In genomic region chr1:228898582-228898992, GRCh38 we compare ENCODE assay signal across 12 cellular contexts.
DNase-seq lines count a peak whose midpoint lies in the region; ATAC-seq, FAIRE-seq and TF ChIP-seq lines count a peak whose summit lies in the region.
"Had no signal": no experiment of that assay in that cellular context is flagged by ENCODE, and none has a peak within 500 bp of the region (broad histone marks: within the 10 kb centered on the region; RNA-seq: fewer than 3 reads in every experiment).

No MANE protein-coding gene starts in this region.

- DNase-seq in NOMO-1 treated with dmso at 0.1 percent for 144 hours (lab: John Stamatoyannopoulos, UW; ENCODE audit: unreplicated experiment) (peak; percentile 79), osteocyte (ENCODE audit: extremely low spot score, unreplicated experiment) (peak; percentile 57), NCI-H187 treated with DMSO at 0.1 percent for 48 hours (lab: John Stamatoyannopoulos, UW) (no peak), kidney (no peak)
- DNase-seq in activated CD8-positive, alpha-beta T cell treated with anti-CD3 and anti-CD28 coated beads for 36 hours = no peak
- DNase-seq in naive thymus-derived CD8-positive, alpha-beta T cell = no peak
- DNase-seq: dermis blood vessel endothelial cell, DMS79, T-cell had no signal

- no peak overlapping the region for H3K27ac ChIP-seq in kidney (ENCODE audit: low read depth in 2 of 2, low read length in 2 of 2)

- H3K27ac Mint-ChIP-seq in osteocyte (ENCODE audit: unreplicated experiment) = no peak overlapping the region
- H3K27ac Mint-ChIP-seq in activated CD8-positive, alpha-beta T cell treated with anti-CD3 and anti-CD28 coated beads for 36 hours = no peak overlapping the region
- H3K27ac Mint-ChIP-seq in naive thymus-derived CD8-positive, alpha-beta T cell = no peak overlapping the region
- H3K27ac Mint-ChIP-seq: activated T-helper 17 cell treated with anti-CD3 and anti-CD28 coated beads, Interleukin-2, amount 50 U/mL, for 72 hours; T-cell had no signal

- TF ChIP-seq CTCF in osteocyte (IDR thresholded peaks at IDR 0.05) = no peak
- no peak for TF ChIP-seq CTCF in activated CD8-positive, alpha-beta T cell treated with anti-CD3 and anti-CD28 coated beads for 36 hours (IDR thresholded peaks at IDR 0.05)
- no peak for TF ChIP-seq CTCF in kidney (IDR thresholded peaks at IDR 0.05; ENCODE audit: borderline replicate concordance, extremely low read depth, insufficient read depth)

- H3K4me1 Mint-ChIP-seq in osteocyte (ENCODE audit: unreplicated experiment) = peaks cover 40% of the 10 kb centered on the region
- H3K4me1 Mint-ChIP-seq in activated CD8-positive, alpha-beta T cell treated with anti-CD3 and anti-CD28 coated beads for 36 hours (ENCODE audit: low read depth) = peaks cover 3% of the 10 kb centered on the region
- peaks cover 0 to 5% (median 1%) of the 10 kb centered on the region in 4 donors for H3K4me1 Mint-ChIP-seq in naive thymus-derived CD8-positive, alpha-beta T cell
- H3K4me1 Mint-ChIP-seq: activated T-helper 17 cell treated with anti-CD3 and anti-CD28 coated beads, Interleukin-2, amount 50 U/mL, for 72 hours; T-cell had no signal

- H3K9me3 Mint-ChIP-seq in osteocyte (ENCODE audit: unreplicated experiment) = no peaks in the 10 kb centered on the region
- no peaks in the 10 kb centered on the region for H3K9me3 Mint-ChIP-seq in activated CD8-positive, alpha-beta T cell treated with anti-CD3 and anti-CD28 coated beads for 36 hours
- H3K9me3 Mint-ChIP-seq in naive thymus-derived CD8-positive, alpha-beta T cell = no peaks in the 10 kb centered on the region
- H3K9me3 Mint-ChIP-seq: activated T-helper 17 cell treated with anti-CD3 and anti-CD28 coated beads, Interleukin-2, amount 50 U/mL, for 72 hours; T-cell had no signal

- CTCF ChIA-PET in activated CD8-positive, alpha-beta T cell treated with anti-CD3 and anti-CD28 coated beads for 36 hours (lab: Charles Lee) = no interaction called here

- ATAC-seq in GM18909 (IDR thresholded peaks at IDR 0.05; ENCODE audit: poor library complexity, unreplicated experiment) (peak; percentile 84), HG02938 (IDR thresholded peaks at IDR 0.05; ENCODE audit: unreplicated experiment) (peak; percentile 80)
- no peak for ATAC-seq in activated CD8-positive, alpha-beta T cell treated with anti-CD3 and anti-CD28 coated beads for 36 hours
- ATAC-seq in naive thymus-derived CD8-positive, alpha-beta T cell = no peak
- ATAC-seq: activated T-helper 17 cell treated with anti-CD3 and anti-CD28 coated beads, Interleukin-2, amount 50 U/mL, for 72 hours had no signal

- H3K4me3 ChIP-seq in kidney (ENCODE audit: low read length in 2 of 2) = no peak overlapping the region

- no peaks in the 10 kb centered on the region for H3K36me3 Mint-ChIP-seq in osteocyte (ENCODE audit: unreplicated experiment)
- no peaks in the 10 kb centered on the region for H3K36me3 Mint-ChIP-seq in activated CD8-positive, alpha-beta T cell treated with anti-CD3 and anti-CD28 coated beads for 36 hours (ENCODE audit: low read depth)
- H3K36me3 Mint-ChIP-seq in naive thymus-derived CD8-positive, alpha-beta T cell = no peaks in the 10 kb centered on the region
- H3K36me3 Mint-ChIP-seq: T-cell had no signal

- H3K9me3 ChIP-seq in kidney (ENCODE audit: control insufficient read depth in 1 of 2, low read length in 2 of 2) = no peaks in the 10 kb centered on the region

- intact Hi-C loops in activated CD8-positive, alpha-beta T cell treated with anti-CD3 and anti-CD28 coated beads for 36 hours (cut with micrococcal nuclease) = no loop called here
- intact Hi-C loops in kidney (cut with DNase I) = no loop called here

- H3K4me3 Mint-ChIP-seq in osteocyte (ENCODE audit: unreplicated experiment) = no peak overlapping the region
- H3K4me3 Mint-ChIP-seq in activated CD8-positive, alpha-beta T cell treated with anti-CD3 and anti-CD28 coated beads for 36 hours = no peak overlapping the region
- H3K4me3 Mint-ChIP-seq in naive thymus-derived CD8-positive, alpha-beta T cell = no peak overlapping the region
- H3K4me3 Mint-ChIP-seq: activated T-helper 17 cell treated with anti-CD3 and anti-CD28 coated beads, Interleukin-2, amount 50 U/mL, for 72 hours; T-cell had no signal

- POLR2A ChIA-PET in activated CD8-positive, alpha-beta T cell treated with anti-CD3 and anti-CD28 coated beads for 36 hours (lab: Charles Lee) = interaction anchor here (0.7 kb wide), 1 partner anchor 1081 kb away, joined by 3 read pairs; no protein-coding TSS in a partner anchor
- POLR2A ChIA-PET in naive thymus-derived CD8-positive, alpha-beta T cell (lab: Charles Lee) = interaction anchor here (0.6 kb wide), 1 partner anchor 356 kb away, joined by 3 read pairs; no protein-coding TSS in a partner anchor

- peaks cover 13% of the 10 kb centered on the region for H3K27me3 Mint-ChIP-seq in osteocyte (ENCODE audit: unreplicated experiment)
- H3K27me3 Mint-ChIP-seq in activated CD8-positive, alpha-beta T cell treated with anti-CD3 and anti-CD28 coated beads for 36 hours = no peaks in the 10 kb centered on the region
- H3K27me3 Mint-ChIP-seq in naive thymus-derived CD8-positive, alpha-beta T cell = peaks cover 0 to 10% (median 0%) of the 10 kb centered on the region in 5 donors
- H3K27me3 Mint-ChIP-seq: activated T-helper 17 cell treated with anti-CD3 and anti-CD28 coated beads, Interleukin-2, amount 50 U/mL, for 72 hours had no signal

- no peak for FAIRE-seq in kidney (lab: Jason Lieb, UNC)

- no peak overlapping the region for H3K9ac ChIP-seq in kidney (ENCODE audit: low read length in 2 of 2)

- H3K4me1 ChIP-seq in kidney (ENCODE audit: control insufficient read depth in 1 of 2, insufficient read depth in 1 of 2, low read depth in 1 of 2, low read length in 2 of 2) = peaks cover 5 to 10% of the 10 kb centered on the region in 2 donors

- H3K36me3 ChIP-seq in kidney (ENCODE audit: control insufficient read depth in 1 of 2, insufficient read depth in 2 of 2, low read length in 2 of 2) = no peaks in the 10 kb centered on the region

Comparison
In these comparisons a context has a peak if more than half of its experiments do, and no peak if none do; other contexts are left out.
1. ATAC-seq: peak in GM18909 (single experiment) and HG02938 (single experiment); none in activated CD8-positive, alpha-beta T cell treated with anti-CD3 and anti-CD28 coated beads for 36 hours (single experiment) and naive thymus-derived CD8-positive, alpha-beta T cell (0 of 2).
2. DNase-seq: peak in NOMO-1 treated with dmso at 0.1 percent for 144 hours (single experiment) and osteocyte (single experiment); none in NCI-H187 treated with DMSO at 0.1 percent for 48 hours (single experiment), activated CD8-positive, alpha-beta T cell treated with anti-CD3 and anti-CD28 coated beads for 36 hours (single experiment), kidney (single experiment) and naive thymus-derived CD8-positive, alpha-beta T cell (0 of 10).